In the genomic region with DNA sequence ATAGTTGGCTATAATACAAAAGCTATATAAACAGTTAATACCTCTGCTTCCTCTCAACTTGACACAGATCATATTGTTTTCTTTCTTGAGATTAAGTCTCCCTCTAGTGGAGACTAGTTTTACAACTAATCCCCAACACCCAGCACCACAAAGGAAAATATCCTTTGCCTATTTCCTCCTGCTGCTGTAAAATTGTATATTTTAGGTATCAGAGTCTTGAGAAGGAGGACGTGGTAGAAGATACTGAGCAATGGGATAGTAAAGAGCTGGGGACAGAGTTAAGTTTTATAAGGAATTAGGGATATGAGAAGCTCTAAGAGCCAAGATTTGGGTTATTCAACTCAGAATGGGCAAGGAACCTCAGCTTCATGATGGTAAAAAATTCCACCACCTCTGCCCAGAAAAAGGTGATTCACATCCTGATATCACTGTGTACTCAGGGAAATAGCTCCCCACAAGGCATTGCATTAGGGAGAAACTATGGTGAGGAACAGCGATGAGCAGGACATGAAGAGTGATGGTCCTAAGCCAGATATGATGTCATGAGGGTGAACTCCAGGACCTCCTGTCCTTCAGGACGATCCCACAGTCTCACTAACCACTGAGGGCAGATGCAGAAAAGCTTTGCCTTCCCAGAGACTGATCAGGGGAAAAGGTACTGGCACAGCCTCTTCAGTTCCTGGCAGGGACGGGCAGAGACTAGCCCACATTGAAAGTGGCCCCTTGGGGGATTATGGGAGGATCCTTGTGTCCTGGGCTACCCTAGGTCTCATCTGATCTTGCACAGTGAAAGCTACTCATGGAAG, we compare ENCODE assay signal across 9 cellular contexts. TPM values are rescaled to one million over a fixed set of nuclear protein-coding genes. Genes with fewer than 3 reads are reported as not detected.
DNase-seq lines count a peak whose midpoint lies in the region; ATAC-seq, FAIRE-seq and TF ChIP-seq lines count a peak whose summit lies in the region.
"Had no signal": no experiment of that assay in that cellular context is flagged by ENCODE, and none has a peak within 500 bp of the region (broad histone marks: within the 10 kb centered on the region; RNA-seq: fewer than 3 reads in every experiment).

No MANE protein-coding gene starts in this region.

- FAIRE-seq in GM19239 (lab: Jason Lieb, UNC): peak; percentile 85

- H3K4me3 ChIP-seq in WI38 (ENCODE audit: low read depth, low read length): no peak overlapping the region

- ATAC-seq in HG03159 (IDR thresholded peaks at IDR 0.05; ENCODE audit: unreplicated experiment): no peak

- peak; percentile 32; the same call in 1 of the 2 replicates for TF ChIP-seq CTCF in WI38 (IDR thresholded peaks at IDR 0.05; ENCODE audit: low read depth, low read length)

- DNase-seq in AML-193 (lab: John Stamatoyannopoulos, UW) (peak; percentile 71 to 73), GM19239 (ENCODE audit: insufficient read length, low spot score) (peak; percentile 23), NCI-H2107 (lab: John Stamatoyannopoulos, UW) (peak; percentile 17), globus pallidus (ENCODE audit: low spot score) (peak; percentile 66), pulmonary artery endothelial cell (ENCODE audit: low read depth, low spot score) (peak; percentile 36), cortex of kidney (lab: John Stamatoyannopoulos, UW) (no peak)

RNA-seq across cellular contexts. Expression of a gene that starts 14.7 kb away (rescaled TPM):
- total RNA-seq in pulmonary artery endothelial cell: not detected in 2 replicates
- total RNA-seq: mononuclear cell had no signal
